In genomic region chr2:172092716-172093415, GRCh38 we compare ENCODE assay signal across 15 cellular contexts. TPM values are rescaled to one million over a fixed set of nuclear protein-coding genes. Genes with fewer than 3 reads are reported as not detected.
A peak's percentile ranks its signal among the peaks of the same experiment; 100 is the strongest.
DNase-seq lines count a peak whose midpoint lies in the region; TF ChIP-seq lines count a peak whose summit lies in the region.
"Had no signal": no experiment of that assay in that cellular context is flagged by ENCODE, and none has a peak within 500 bp of the region (broad histone marks: within the 10 kb centered on the region; RNA-seq: fewer than 3 reads in every experiment).

No MANE protein-coding gene starts in this region.

- no peaks in the 10 kb centered on the region for H3K79me2 ChIP-seq in smooth muscle cell (ENCODE audit: low read depth)

- no peak for DNase-seq in activated naive CD4-positive, alpha-beta T cell treated with anti-CD3 and anti-CD28 coated beads, Interleukin-2, amount 10 ng/mL, durations not matched to agents 7 days and 5 days
- DNase-seq in activated naive CD4-positive, alpha-beta T cell (lab: John Stamatoyannopoulos, UW): no peak
- DNase-seq in glutamatergic neuron (no peak), smooth muscle cell (lab: John Stamatoyannopoulos, UW; ENCODE audit: unreplicated experiment) (no peak), NK-92 (lab: John Stamatoyannopoulos, UW; ENCODE audit: unreplicated experiment) (no peak), SW 1271 (lab: John Stamatoyannopoulos, UW) (no peak), pons (ENCODE audit: low spot score) (no peak)
- DNase-seq: activated effector memory CD4-positive, alpha-beta T cell treated with anti-CD3 and anti-CD28 coated beads, Interleukin-2, amount 50 U/mL, for 16 hours; brain microvascular endothelial cell; DND-41; NCI-H1694 treated with DMSO at 0.1 percent for 48 hours; NCI-H526 had no signal

- no peaks in the 10 kb centered on the region for H3K9me3 ChIP-seq in smooth muscle cell (replicated peaks; ENCODE audit: low read depth)

- H3K4me1 Mint-ChIP-seq in activated naive CD4-positive, alpha-beta T cell treated with anti-CD3 and anti-CD28 coated beads, Interleukin-2, amount 10 ng/mL, durations not matched to agents 7 days and 5 days: peaks cover 44% of the 10 kb centered on the region
- H3K4me1 Mint-ChIP-seq in IgD-negative memory B cell: peaks cover 7 to 20% (median 17%) of the 10 kb centered on the region in 3 donors
- peaks cover 14% of the 10 kb centered on the region for H3K4me1 Mint-ChIP-seq in glutamatergic neuron (ENCODE audit: low read depth, unreplicated experiment)

- TF ChIP-seq CTCF in glutamatergic neuron (IDR thresholded peaks at IDR 0.05; ENCODE audit: partially characterized antibody, unreplicated experiment) (no peak), smooth muscle cell (IDR thresholded peaks at IDR 0.05; ENCODE audit: borderline replicate concordance, insufficient read depth, poor library complexity, severe bottlenecking) (no peak)

- no peak overlapping the region for H2AFZ ChIP-seq in smooth muscle cell (ENCODE audit: low read depth)

- peak overlapping the region; percentile 97 for H3K4me2 ChIP-seq in smooth muscle cell

- peaks cover 40% of the 10 kb centered on the region for H3K4me1 ChIP-seq in smooth muscle cell (ENCODE audit: low read depth)

- H3K9me3 Mint-ChIP-seq in activated naive CD4-positive, alpha-beta T cell treated with anti-CD3 and anti-CD28 coated beads, Interleukin-2, amount 10 ng/mL, durations not matched to agents 7 days and 5 days: no peaks in the 10 kb centered on the region
- H3K9me3 Mint-ChIP-seq in IgD-negative memory B cell (peaks cover 2 to 7% (median 4%) of the 10 kb centered on the region in 3 donors), glutamatergic neuron (ENCODE audit: unreplicated experiment) (peaks cover 27% of the 10 kb centered on the region)

- H3F3A ChIP-seq in smooth muscle cell (ENCODE audit: low read depth): peaks cover 7% of the 10 kb centered on the region

- H3K27me3 ChIP-seq in smooth muscle cell (ENCODE audit: low read depth): peaks cover 77% of the 10 kb centered on the region

- H3K27me3 Mint-ChIP-seq in activated naive CD4-positive, alpha-beta T cell treated with anti-CD3 and anti-CD28 coated beads, Interleukin-2, amount 10 ng/mL, durations not matched to agents 7 days and 5 days: peaks cover 97% of the 10 kb centered on the region
- H3K27me3 Mint-ChIP-seq in IgD-negative memory B cell (peaks cover 73% of the 10 kb centered on the region), glutamatergic neuron (ENCODE audit: unreplicated experiment) (peaks cover 58% of the 10 kb centered on the region)

- 6% methylated on average over 19 of the region's 19 CpGs for WGBS in smooth muscle cell (ENCODE audit: low lambda C conversion rate)

- peaks cover 5% of the 10 kb centered on the region for H3K36me3 Mint-ChIP-seq in activated naive CD4-positive, alpha-beta T cell treated with anti-CD3 and anti-CD28 coated beads, Interleukin-2, amount 10 ng/mL, durations not matched to agents 7 days and 5 days
- H3K36me3 Mint-ChIP-seq in IgD-negative memory B cell (no peaks in the 10 kb centered on the region), glutamatergic neuron (ENCODE audit: unreplicated experiment) (no peaks in the 10 kb centered on the region)

- CTCF ChIA-PET in activated naive CD4-positive, alpha-beta T cell treated with anti-CD3 and anti-CD28 coated beads, Interleukin-2, amount 10 ng/mL, durations not matched to agents 7 days and 5 days (lab: Charles Lee): interaction anchor here (2.4 kb wide), 1 partner anchor 14 kb away, joined by 8 read pairs; no protein-coding TSS in a partner anchor

- H3K4me3 ChIP-seq in smooth muscle cell: peak overlapping the region; percentile 15

- H3K27ac ChIP-seq in smooth muscle cell (ENCODE audit: low read depth): no peak overlapping the region
- H3K27ac ChIP-seq: brain microvascular endothelial cell had no signal

- no peak overlapping the region for H3K9ac ChIP-seq in smooth muscle cell (ENCODE audit: low read depth)

- H3K27ac Mint-ChIP-seq in activated naive CD4-positive, alpha-beta T cell treated with anti-CD3 and anti-CD28 coated beads, Interleukin-2, amount 10 ng/mL, durations not matched to agents 7 days and 5 days: no peak overlapping the region
- H3K27ac Mint-ChIP-seq in IgD-negative memory B cell (peak overlapping the region; percentile 69 to 100 (median 88)), glutamatergic neuron (ENCODE audit: unreplicated experiment) (peak overlapping the region; percentile 59)

- H3K4me3 Mint-ChIP-seq in activated naive CD4-positive, alpha-beta T cell treated with anti-CD3 and anti-CD28 coated beads, Interleukin-2, amount 10 ng/mL, durations not matched to agents 7 days and 5 days: peak overlapping the region; percentile 33
- H3K4me3 Mint-ChIP-seq in IgD-negative memory B cell: peak overlapping the region in 2 of 4 donors; percentile 48 to 73
- H3K4me3 Mint-ChIP-seq in glutamatergic neuron (ENCODE audit: unreplicated experiment): peak overlapping the region; percentile 2

- H4K20me1 ChIP-seq in smooth muscle cell (ENCODE audit: low read depth): no peaks in the 10 kb centered on the region

- H3K36me3 ChIP-seq in smooth muscle cell (ENCODE audit: low read depth): no peaks in the 10 kb centered on the region
- H3K36me3 ChIP-seq: brain microvascular endothelial cell had no signal

RNA-seq across cellular contexts. Expression of gene DLX1, which starts 7.6 kb away (rescaled TPM):
- polyA plus RNA-seq in IgD-negative memory B cell (not detected), smooth muscle cell (3.3 and 8.0 TPM in 2 replicates)
- total RNA-seq in glutamatergic neuron (ENCODE audit: unreplicated experiment) (0.61 TPM), smooth muscle cell (2.0 and 3.5 TPM in 2 replicates)
- total RNA-seq: lung microvascular endothelial cell had no signal

RNA-seq across cellular contexts. Expression of gene DLX2, which starts 9.8 kb away (rescaled TPM):
- polyA plus RNA-seq in IgD-negative memory B cell (not detected), smooth muscle cell (1.9 and 8.5 TPM in 2 replicates)
- total RNA-seq in glutamatergic neuron (ENCODE audit: unreplicated experiment) (1.4 TPM), smooth muscle cell (1.9 and 3.6 TPM in 2 replicates)
- total RNA-seq: omental fat pad had no signal
